ENCODE assay signal across 9 cellular contexts in the genomic region with DNA sequence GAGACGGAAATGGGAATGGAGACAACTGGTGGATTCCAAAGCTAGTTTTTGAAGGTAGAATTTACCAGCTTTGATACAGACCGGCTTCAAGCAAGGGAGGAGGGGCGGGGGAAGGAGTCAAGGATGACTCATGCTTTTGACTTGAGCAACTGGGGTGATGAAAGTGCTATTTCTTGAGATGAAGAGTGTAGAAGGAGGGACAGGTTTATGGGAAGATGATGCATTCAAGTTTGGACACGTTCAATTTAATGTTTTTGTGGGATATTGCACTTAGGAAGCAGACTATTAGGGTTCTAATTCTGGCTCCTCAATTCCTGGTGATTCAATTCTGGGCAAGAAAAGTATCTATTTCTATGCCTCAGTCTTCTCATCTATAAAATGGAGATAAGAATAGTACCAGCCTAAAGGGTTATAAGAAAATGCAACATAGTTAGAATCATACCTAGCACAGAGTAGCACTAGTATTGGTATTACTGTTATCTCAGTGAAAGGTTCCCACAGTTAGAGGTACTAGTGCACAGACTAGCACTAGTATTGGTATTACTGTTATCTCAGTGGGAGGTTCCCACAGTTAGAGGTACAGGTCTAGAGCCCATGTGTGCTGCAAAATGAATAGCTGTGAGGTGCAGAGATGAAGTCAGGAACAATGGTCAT. TPM values are rescaled to one million over a fixed set of nuclear protein-coding genes. Genes with fewer than 3 reads are reported as not detected.
DNase-seq lines count a peak whose midpoint lies in the region; ATAC-seq, FAIRE-seq and TF ChIP-seq lines count a peak whose summit lies in the region.
"Had no signal": no experiment of that assay in that cellular context is flagged by ENCODE, and none has a peak within 500 bp of the region (broad histone marks: within the 10 kb centered on the region; RNA-seq: fewer than 3 reads in every experiment).

No MANE protein-coding gene starts in this region.

- no peak overlapping the region for H2AFZ ChIP-seq in HepG2 (ENCODE audit: low read length)

- no peak overlapping the region for H3K27ac Mint-ChIP-seq in central memory CD8-positive, alpha-beta T cell (ENCODE audit: low read depth)

- no peak for FAIRE-seq in HepG2 (lab: Jason Lieb, UNC)
- FAIRE-seq: G401.6 had no signal

- peaks cover 12% of the 10 kb centered on the region for H3K4me1 Mint-ChIP-seq in central memory CD8-positive, alpha-beta T cell

- in situ Hi-C loops in HepG2 (cut with HindIII; ENCODE audit: extremely low pct_ligation_motif_present, low pct_unique_long_range_greater_than_20kb): no loop called here

- ATAC-seq in Right ventricle myocardium inferior (peak; percentile 70), HG03064 (IDR thresholded peaks at IDR 0.05; ENCODE audit: low read depth, unreplicated experiment) (peak; percentile 70), HepG2 (no peak)
- ATAC-seq in central memory CD8-positive, alpha-beta T cell (replicated peaks; ENCODE audit: extremely low read depth, poor library complexity, severe bottlenecking): no peak

- no peak overlapping the region for H3K4me2 ChIP-seq in HepG2 (ENCODE audit: low read depth, low read length)

- CTCF ChIA-PET in HepG2 (lab: Yijun Ruan, JAX; ENCODE audit: low intra/inter-chr PET ratio, low total read pairs): no interaction called here

- no peak overlapping the region for H3K4me3 ChIP-seq in neutrophil (ENCODE audit: low read depth in 1 of 2, low read length in 1 of 2)
- H3K4me3 ChIP-seq in BE2C (ENCODE audit: low read depth, low read length): no peak overlapping the region
- H3K4me3 ChIP-seq in HepG2 (replicated peaks in 1 of 3; ENCODE audit: insufficient read depth in 1 of 3, low read depth in 2 of 3, low read length in 3 of 3): no peak overlapping the region

- BruUV-seq in HepG2 (replicated peaks; lab: Mats Ljungman, UMichigan): no TSS peak

- H3K36me3 Mint-ChIP-seq in central memory CD8-positive, alpha-beta T cell (ENCODE audit: insufficient read depth): no peaks in the 10 kb centered on the region

- H4K20me1 ChIP-seq in HepG2 (ENCODE audit: insufficient read depth, low read length): no peaks in the 10 kb centered on the region

- H3K27ac ChIP-seq in neutrophil (peak overlapping the region; percentile 50), HepG2 (ENCODE audit: extremely low read length, insufficient read depth, low read length) (no peak overlapping the region)

- peaks cover 15% of the 10 kb centered on the region for H3K27me3 Mint-ChIP-seq in central memory CD8-positive, alpha-beta T cell

- intact Hi-C loops in Right ventricle myocardium inferior (cut with DNase I): no loop called here
- intact Hi-C loops in cardiac septum (cut with DNase I): no loop called here
- intact Hi-C loops in HepG2 (cut with micrococcal nuclease; ENCODE audit: unreplicated experiment): no loop called here

- TF ChIP-seq POLR2A in HepG2 (IDR thresholded peaks at IDR 0.05; ENCODE audit: insufficient read depth in 1 of 2, low read depth in 2 of 2, low read length in 2 of 2): no peak

- DNase-seq in Right ventricle myocardium inferior (ENCODE audit: missing footprints) (no peak), cardiac septum (ENCODE audit: low spot score) (no peak), SKM-1 treated with dmso at 0.1 percent for 144 hours (lab: John Stamatoyannopoulos, UW; ENCODE audit: unreplicated experiment) (peak; percentile 80), BE2C (no peak), HepG2 (ENCODE audit: low spot score) (no peak)
- DNase-seq in central memory CD8-positive, alpha-beta T cell (ENCODE audit: low spot score in 2 of 2): no peak

- H3K27me3 ChIP-seq in neutrophil: peaks cover 32% of the 10 kb centered on the region
- H3K27me3 ChIP-seq in BE2C: peaks cover 18% of the 10 kb centered on the region
- H3K27me3 ChIP-seq in HepG2 (ENCODE audit: control insufficient read depth in 1 of 2, insufficient read depth in 2 of 2, low read length in 2 of 2): peaks cover 3 to 41% of the 10 kb centered on the region in 2 experiments; a peak in 3 of 5 replicates

- peaks cover 19 to 22% of the 10 kb centered on the region in 2 experiments for H3K4me1 ChIP-seq in neutrophil (ENCODE audit: control insufficient read depth in 1 of 2, insufficient read depth in 1 of 2, low read depth in 1 of 2, low read length in 1 of 2)
- H3K4me1 ChIP-seq in BE2C: no peaks in the 10 kb centered on the region
- no peaks in the 10 kb centered on the region for H3K4me1 ChIP-seq in HepG2 (ENCODE audit: insufficient read depth, low read length)

- no peaks in the 10 kb centered on the region for H3K79me2 ChIP-seq in HepG2 (ENCODE audit: insufficient read depth, low read length)

- H3K9me3 Mint-ChIP-seq in central memory CD8-positive, alpha-beta T cell: no peaks in the 10 kb centered on the region

- H3K9me3 ChIP-seq in neutrophil: no peaks in the 10 kb centered on the region
- H3K9me3 ChIP-seq in BE2C: no peaks in the 10 kb centered on the region
- H3K9me3 ChIP-seq in HepG2 (ENCODE audit: low read length): no peaks in the 10 kb centered on the region

- H3K4me3 Mint-ChIP-seq in central memory CD8-positive, alpha-beta T cell: peak overlapping the region; percentile 33

- TF ChIP-seq EP300 in HepG2 (IDR thresholded peaks at IDR 0.05; ENCODE audit: low read depth in 2 of 2, low read length in 2 of 2): no peak
- no peak for TF ChIP-seq EP300 in HepG2 (CRISPR knock-in tag; IDR thresholded peaks at IDR 0.05; ENCODE audit: borderline replicate concordance)

- WGBS in HepG2 (ENCODE audit: low lambda C conversion rate): 8% methylated on average over 4 of the region's 4 CpGs

- H3K9ac ChIP-seq in HepG2 (ENCODE audit: insufficient read depth, low read depth, low read length): no peak overlapping the region

- no peak for TF ChIP-seq RAD21 in HepG2 (CRISPR knock-in tag; IDR thresholded peaks at IDR 0.05)

- POLR2A ChIA-PET in HepG2 (lab: Yijun Ruan, JAX): no interaction called here

- TF ChIP-seq CTCF in neutrophil (IDR thresholded peaks at IDR 0.05) (no peak), BE2C (IDR thresholded peaks at IDR 0.05; ENCODE audit: low read depth, low read length) (no peak), HepG2 (CRISPR knock-in tag; IDR thresholded peaks at IDR 0.05) (no peak)

- no peaks in the 10 kb centered on the region for H3K36me3 ChIP-seq in neutrophil
- H3K36me3 ChIP-seq in BE2C: no peaks in the 10 kb centered on the region
- no peaks in the 10 kb centered on the region for H3K36me3 ChIP-seq in HepG2 (replicated peaks in 1 of 2; ENCODE audit: control insufficient read depth in 1 of 2, insufficient read depth in 2 of 2, low read length in 2 of 2)

TF ChIP-seq in HepG2, 621 proteins besides CTCF, POLR2A, EP300 and RAD21:
- TF ChIP-seq ZNF451 (CRISPR knock-in tag; IDR thresholded peaks at IDR 0.05): no peak

RNA-seq across cellular contexts. Expression of a gene that starts 4.6 kb away (rescaled TPM):
- total RNA-seq in Right ventricle myocardium inferior (not detected), cardiac septum (0.30 TPM), HepG2 (2016; rRNA removed; fragmentation: Illumina TruSeq; extraction: Trizol) (not detected in 2 replicates)
- not detected for polyA plus RNA-seq in BE2C (2012; ENCODE audit: insufficient read depth, insufficient read length, low read depth)
- not detected in 2 replicates for total RNA-seq in HepG2 (2016; cell fraction: cytosol; rRNA removed; fragmentation: Illumina TruSeq; extraction: Trizol; ENCODE audit: low read depth)
- not detected in 2 replicates for total RNA-seq in HepG2 (2016; cell fraction: insoluble cytoplasmic fraction; rRNA removed; fragmentation: Illumina TruSeq; extraction: Trizol)
- not detected in 2 replicates for total RNA-seq in HepG2 (2016; cell fraction: membrane; rRNA removed; fragmentation: Illumina TruSeq; extraction: Trizol)
- not detected in 2 replicates for total RNA-seq in HepG2 (2016; cell fraction: nucleus; rRNA removed; fragmentation: Illumina TruSeq; extraction: Trizol)
- not detected in 2 replicates for polyA plus RNA-seq in HepG2 (2011; rRNA removed)
- not detected in 2 replicates for polyA plus RNA-seq in HepG2 (2011; cell fraction: cytosol; rRNA removed)
- polyA plus RNA-seq in HepG2 (2011; cell fraction: nucleus; rRNA removed): not detected in 2 replicates
- polyA plus RNA-seq in HepG2 (2012): not detected in 2 replicates
- polyA plus RNA-seq in HepG2 (2016; cell fraction: cytosol; fragmentation: Illumina TruSeq; extraction: Trizol; ENCODE audit: low read depth): not detected in 2 replicates
- not detected in 2 replicates for polyA plus RNA-seq in HepG2 (2016; cell fraction: insoluble cytoplasmic fraction; fragmentation: Illumina TruSeq; extraction: Trizol; ENCODE audit: low read depth)
- not detected in 2 replicates for polyA plus RNA-seq in HepG2 (2016; cell fraction: membrane; fragmentation: Illumina TruSeq; extraction: Trizol; ENCODE audit: low read depth)
- polyA plus RNA-seq in HepG2 (2016; cell fraction: nucleus; fragmentation: Illumina TruSeq; extraction: Trizol; ENCODE audit: insufficient read depth, low read depth): not detected in 2 replicates
- polyA minus RNA-seq in HepG2 (2011; rRNA and poly(A)+ RNA removed; ENCODE audit: low replicate concordance): not detected in 2 replicates
- not detected in 2 replicates for polyA minus RNA-seq in HepG2 (2011; cell fraction: cytosol; rRNA and poly(A)+ RNA removed)
- not detected in 2 replicates for polyA minus RNA-seq in HepG2 (2011; cell fraction: nucleus; rRNA and poly(A)+ RNA removed)

Comparison
In these comparisons a context has a peak if more than half of its experiments do, and no peak if none do; other contexts are left out.
1. ATAC-seq: peak in Right ventricle myocardium inferior (single experiment) and HG03064 (single experiment); none in central memory CD8-positive, alpha-beta T cell (single experiment) and HepG2 (single experiment).